In genomic region chr14:57317248-57317833, GRCh38 we compare ENCODE assay signal across 8 cellular contexts. TPM values are rescaled to one million over a fixed set of nuclear protein-coding genes. Genes with fewer than 3 reads are reported as not detected.
A peak's percentile ranks its signal among the peaks of the same experiment; 100 is the strongest.
DNase-seq lines count a peak whose midpoint lies in the region; ATAC-seq and TF ChIP-seq lines count a peak whose summit lies in the region.

No MANE protein-coding gene starts in this region.

- H3K27me3 ChIP-seq in dorsolateral prefrontal cortex (peaks cover 0 to 4% (median 0%) of the 10 kb centered on the region in 45 donors), lung (ENCODE audit: control insufficient read depth, insufficient read depth) (no peaks in the 10 kb centered on the region)

- H3K27ac ChIP-seq in dorsolateral prefrontal cortex (no peak overlapping the region), lung (ENCODE audit: low read depth in 1 of 2, low read length in 1 of 2) (no peak overlapping the region)

- no peaks in the 10 kb centered on the region for H3K36me3 ChIP-seq in lung (ENCODE audit: control insufficient read depth in 2 of 2, insufficient read depth in 2 of 2, low read length in 2 of 2)

- ATAC-seq in HG03175 (IDR thresholded peaks at IDR 0.05; ENCODE audit: unreplicated experiment) (peak; percentile 76), lung (ENCODE audit: insufficient read depth, low FRiP score) (peak; percentile 88), HG02763 (IDR thresholded peaks at IDR 0.05; ENCODE audit: unreplicated experiment) (no peak)

- peaks cover 0 to 1% of the 10 kb centered on the region in 2 donors for H3K4me1 ChIP-seq in lung (ENCODE audit: control insufficient read depth in 2 of 2, insufficient read depth in 2 of 2, low read length in 2 of 2)

- H3K9me3 ChIP-seq in lung (ENCODE audit: control insufficient read depth in 2 of 2, insufficient read depth in 1 of 2, low read length in 1 of 2): no peaks in the 10 kb centered on the region

- no peak overlapping the region for H3K4me3 ChIP-seq in GM12864 (ENCODE audit: low read depth, low read length)
- H3K4me3 ChIP-seq in dorsolateral prefrontal cortex: no peak overlapping the region
- H3K4me3 ChIP-seq in lung: no peak overlapping the region

- intact Hi-C loops in dorsolateral prefrontal cortex (cut with DNase I): loop anchor here (5.0 kb wide), 2 partner anchors 765 to 825 kb away; no protein-coding TSS in a partner anchor

- WGBS in lung, 2 donors: 1% methylated on average over 3 of the region's 3 CpGs

- TF ChIP-seq CTCF in GM12864 (IDR thresholded peaks at IDR 0.05; ENCODE audit: low read depth, low read length, missing control alignments) (peak; percentile 79), dorsolateral prefrontal cortex (IDR thresholded peaks at IDR 0.05 in 54 of 56, conservative IDR thresholded peaks at IDR 0.05 in 2 of 56; ENCODE audit: low read depth in 1 of 56, partially characterized antibody in 56 of 56) (peak; percentile 57 to 97 (median 88)), lung (IDR thresholded peaks at IDR 0.05; ENCODE audit: control extremely low read depth, extremely low read depth) (peak; percentile 68)

- DNase-seq in GM12864 (ENCODE audit: low read depth) (peak; percentile 37), NCI-H524 treated with DMSO at 0.1 percent for 48 hours (lab: John Stamatoyannopoulos, UW) (peak; percentile 31), dorsolateral prefrontal cortex (peak in 9 of 10 donors; percentile 34 to 75 (median 67)), lung (ENCODE audit: low spot score) (peak; percentile 81)
- DNase-seq in activated CD4-positive, alpha-beta T cell treated with anti-CD3 and anti-CD28 coated beads, Interleukin-2, amount 50 U/mL, for 4 hours: peak; percentile 63 to 67
- peak; percentile 58 for DNase-seq in stimulated activated CD8-positive, alpha-beta memory T cell treated with anti-CD3 and anti-CD28 coated beads, Interleukin-15, amount 100 ng/mL, for 1 hour (ENCODE audit: low read depth)

RNA-seq across cellular contexts. Expression of gene AP5M1, which starts 48.6 kb away (rescaled TPM):
- total RNA-seq in dorsolateral prefrontal cortex (10 to 100 TPM; 38.9 to 81.9 (median 60.1) TPM), lung (10 to 100 TPM; 30.5 to 39.0 TPM)
- 10 to 100 TPM in 1 of 2 donors, 1 to 10 TPM in 1; 5.2 to 15.5 TPM for polyA plus RNA-seq in lung

RNA-seq across cellular contexts. Expression of gene EXOC5, which starts 48.6 kb away (rescaled TPM):
- total RNA-seq in dorsolateral prefrontal cortex (100 to 1,000 TPM in 3 of 120 experiments, 10 to 100 TPM in 117; 64.1 to 102 (median 83.3) TPM), lung (10 to 100 TPM; 50.7 to 81.5 TPM)
- 10 to 100 TPM in 1 of 2 donors, 1 to 10 TPM in 1; 9.0 to 16.3 TPM for polyA plus RNA-seq in lung

Comparison
In these comparisons a context has a peak if more than half of its experiments do, and no peak if none do; other contexts are left out.
1. DNase-seq: peak in every context shown above with its lines; median percentile 81 in lung; 67 in dorsolateral prefrontal cortex; 65 in activated CD4-positive, alpha-beta T cell treated with anti-CD3 and anti-CD28 coated beads, Interleukin-2, amount 50 U/mL, for 4 hours; 58 in stimulated activated CD8-positive, alpha-beta memory T cell treated with anti-CD3 and anti-CD28 coated beads, Interleukin-15, amount 100 ng/mL, for 1 hour; 37 in GM12864; 31 in NCI-H524 treated with DMSO at 0.1 percent for 48 hours.